20 cellular contexts compared by ENCODE assay signal in genomic region chr14:60265163-60265562, GRCh38.
"Had no signal": no experiment of that assay in that cellular context is flagged by ENCODE, and none has a peak within 500 bp of the region (broad histone marks: within the 10 kb centered on the region; RNA-seq: fewer than 3 reads in every experiment).

No MANE protein-coding gene starts in this region.

- H3K36me3 ChIP-seq: SJSA1 had no signal

- H3K4me3 ChIP-seq: SJSA1, SK-N-MC had no signal

- H3K27me3 ChIP-seq: SJSA1 had no signal

- H3K27ac ChIP-seq: SJSA1, SK-N-MC had no signal

- H3K4me1 ChIP-seq: SJSA1 had no signal

- H3K9me3 ChIP-seq: SJSA1 had no signal

- FAIRE-seq: RCC 7860 had no signal

- DNase-seq: IMR-90, Kasumi-1, KG1, MM.1S, NCI-H1092 treated with DMSO at 0.1 percent for 48 hours, NCI-H1436, NCI-H187 treated with DMSO at 0.1 percent for 48 hours, NCI-H2029 treated with DMSO at 0.1 percent for 48 hours, NCI-H226, NCI-H446, NCI-H510A, NCI-H524 treated with DMSO at 0.1 percent for 48 hours, NCI-H69, NCI-H774, Right ventricle myocardium superior, RPMI8226, SIG-M5 had no signal
